Comparison of ENCODE assay signal across 8 cellular contexts in the genomic region with DNA sequence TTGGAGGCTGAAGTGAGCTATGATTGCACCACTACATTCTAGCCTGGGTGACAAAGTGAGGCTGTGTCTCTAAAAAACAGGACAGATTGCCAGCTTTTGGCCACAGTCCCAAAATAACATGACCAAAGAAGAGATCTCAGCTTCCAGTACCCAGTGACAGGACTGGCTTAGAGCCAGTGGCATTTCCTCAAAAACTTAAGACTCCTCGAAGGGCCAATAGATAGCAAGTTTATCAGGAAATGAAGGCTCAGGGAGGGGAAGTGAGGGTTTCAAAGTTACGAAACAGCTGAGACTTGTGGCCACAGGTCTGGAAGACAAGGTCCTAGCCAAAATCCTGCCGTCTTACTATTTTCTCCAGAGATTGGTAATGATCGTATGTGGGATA. TPM values are rescaled to one million over a fixed set of nuclear protein-coding genes. Genes with fewer than 3 reads are reported as not detected.
A peak's percentile ranks its signal among the peaks of the same experiment; 100 is the strongest.
DNase-seq lines count a peak whose midpoint lies in the region; ATAC-seq, FAIRE-seq and TF ChIP-seq lines count a peak whose summit lies in the region.

No MANE protein-coding gene starts in this region.

- no peak for FAIRE-seq in HepG2 (lab: Jason Lieb, UNC)

- H3K4me1 ChIP-seq in liver (ENCODE audit: control insufficient read depth in 4 of 4, insufficient read depth in 4 of 4, low read length in 3 of 4) = peaks cover 0 to 8% (median 5%) of the 10 kb centered on the region in 4 donors
- H3K4me1 ChIP-seq in HepG2 (ENCODE audit: insufficient read depth, low read length) = peaks cover 39% of the 10 kb centered on the region
- H3K4me1 ChIP-seq in esophagus squamous epithelium = peaks cover 13 to 66% (median 25%) of the 10 kb centered on the region in 3 donors
- peaks cover 14% of the 10 kb centered on the region for H3K4me1 ChIP-seq in neural progenitor cell

- H3K27ac ChIP-seq in liver (ENCODE audit: low read depth in 1 of 2, low read length in 2 of 2) (peak overlapping the region in 1 of 2 donors; percentile 28), HepG2 (ENCODE audit: extremely low read length, insufficient read depth, low read length) (no peak overlapping the region), esophagus squamous epithelium (peak overlapping the region in 2 of 4 donors; percentile 56 to 63), neural progenitor cell (peak overlapping the region; percentile 21)

- intact Hi-C loops in HepG2 (cut with micrococcal nuclease; ENCODE audit: unreplicated experiment) (no loop called here), esophagus squamous epithelium (cut with DNase I) (no loop called here)

- no peak overlapping the region for H3K4me3 Mint-ChIP-seq in neural progenitor cell

- H3K27me3 Mint-ChIP-seq in neural progenitor cell (ENCODE audit: insufficient read depth, low read depth) = peaks cover 6% of the 10 kb centered on the region

- H3K36me3 ChIP-seq in liver (ENCODE audit: control insufficient read depth in 4 of 4, insufficient read depth in 3 of 4, low read depth in 1 of 4, low read length in 3 of 4) = peaks cover 0 to 3% (median under 1%) of the 10 kb centered on the region in 4 donors
- peaks cover 0 to 2% of the 10 kb centered on the region in 2 experiments; a peak in 1 of 5 replicates for H3K36me3 ChIP-seq in HepG2 (replicated peaks in 1 of 2; ENCODE audit: control insufficient read depth in 1 of 2, insufficient read depth in 2 of 2, low read length in 2 of 2)
- H3K36me3 ChIP-seq in esophagus squamous epithelium = no peaks in the 10 kb centered on the region
- no peaks in the 10 kb centered on the region for H3K36me3 ChIP-seq in neural progenitor cell

- H3K4me1 Mint-ChIP-seq in neural progenitor cell = peaks cover 38% of the 10 kb centered on the region

- DNase-seq in HepG2 (ENCODE audit: low spot score) (no peak), SIG-M5 (lab: John Stamatoyannopoulos, UW) (peak; percentile 97), esophagus squamous epithelium (lab: John Stamatoyannopoulos, UW) (peak; percentile 12), neural progenitor cell (ENCODE audit: low spot score) (no peak), DMS153 treated with DMSO at 0.1 percent for 48 hours (lab: John Stamatoyannopoulos, UW; ENCODE audit: unreplicated experiment) (no peak)
- no peak for DNase-seq in activated effector memory CD4-positive, alpha-beta T cell treated with anti-CD3 and anti-CD28 coated beads, Interleukin-2, amount 50 U/mL, for 16 hours
- DNase-seq in stimulated activated CD4-positive, alpha-beta T cell treated with anti-CD3 and anti-CD28 coated beads, Interleukin-1b, Interleukin-23, amount 100 ng/mL, for 48 hours = no peak

- TF ChIP-seq EP300 in HepG2 (IDR thresholded peaks at IDR 0.05; ENCODE audit: low read depth in 2 of 2, low read length in 2 of 2) = no peak
- TF ChIP-seq EP300 in HepG2 (CRISPR knock-in tag; IDR thresholded peaks at IDR 0.05; ENCODE audit: borderline replicate concordance) = no peak

- no peak for TF ChIP-seq CTCF in liver (IDR thresholded peaks at IDR 0.05; ENCODE audit: low read depth, low read length, missing input control)
- TF ChIP-seq CTCF in HepG2 (CRISPR knock-in tag; IDR thresholded peaks at IDR 0.05) = no peak
- TF ChIP-seq CTCF in esophagus squamous epithelium (IDR thresholded peaks at IDR 0.05) = no peak
- no peak for TF ChIP-seq CTCF in neural progenitor cell (IDR thresholded peaks at IDR 0.05)

- BruUV-seq in HepG2 (replicated peaks; lab: Mats Ljungman, UMichigan) = no TSS peak

- H3K4me3 ChIP-seq in liver (ENCODE audit: low read depth in 1 of 3, low read length in 3 of 3) (no peak overlapping the region), HepG2 (replicated peaks in 1 of 3; ENCODE audit: insufficient read depth in 1 of 3, low read depth in 2 of 3, low read length in 3 of 3) (no peak overlapping the region), esophagus squamous epithelium (no peak overlapping the region), neural progenitor cell (no peak overlapping the region)

- TF ChIP-seq POLR2A in HepG2 (IDR thresholded peaks at IDR 0.05; ENCODE audit: insufficient read depth in 1 of 2, low read depth in 2 of 2, low read length in 2 of 2) = no peak
- peak in 2 of 4 donors; percentile 10 to 17 for TF ChIP-seq POLR2A in esophagus squamous epithelium (IDR thresholded peaks at IDR 0.05)

- H3K9ac ChIP-seq in liver (ENCODE audit: low read depth in 1 of 2, low read length in 2 of 2) (no peak overlapping the region), HepG2 (ENCODE audit: insufficient read depth, low read depth, low read length) (no peak overlapping the region), neural progenitor cell (no peak overlapping the region)

- H3K27me3 ChIP-seq in liver (ENCODE audit: control insufficient read depth in 4 of 4, insufficient read depth in 4 of 4, low read length in 3 of 4) = no peaks in the 10 kb centered on the region
- H3K27me3 ChIP-seq in HepG2 (ENCODE audit: control insufficient read depth in 1 of 2, insufficient read depth in 2 of 2, low read length in 2 of 2) = no peaks in the 10 kb centered on the region
- H3K27me3 ChIP-seq in esophagus squamous epithelium = no peaks in the 10 kb centered on the region
- H3K27me3 ChIP-seq in neural progenitor cell = no peaks in the 10 kb centered on the region

- CTCF ChIA-PET in HepG2 (lab: Yijun Ruan, JAX; ENCODE audit: low intra/inter-chr PET ratio, low total read pairs) = no interaction called here

- no peak overlapping the region for H3K27ac Mint-ChIP-seq in neural progenitor cell

- H3K79me2 ChIP-seq in HepG2 (ENCODE audit: insufficient read depth, low read length) (no peaks in the 10 kb centered on the region), neural progenitor cell (ENCODE audit: low read depth) (no peaks in the 10 kb centered on the region)

- no peak for ATAC-seq in HepG2

- H3F3A ChIP-seq in neural progenitor cell (ENCODE audit: low read depth) = peaks cover 68% of the 10 kb centered on the region

- in situ Hi-C loops in HepG2 (cut with HindIII; ENCODE audit: extremely low pct_ligation_motif_present, low pct_unique_long_range_greater_than_20kb) = no loop called here

- no peak for TF ChIP-seq RAD21 in liver (IDR thresholded peaks at IDR 0.05)
- TF ChIP-seq RAD21 in HepG2 (CRISPR knock-in tag; IDR thresholded peaks at IDR 0.05) = no peak

- H4K20me1 ChIP-seq in HepG2 (ENCODE audit: insufficient read depth, low read length) (no peaks in the 10 kb centered on the region), neural progenitor cell (ENCODE audit: low read depth) (peaks cover 5% of the 10 kb centered on the region)

- no peak overlapping the region for H3K4me2 ChIP-seq in HepG2 (ENCODE audit: low read depth, low read length)
- H3K4me2 ChIP-seq in neural progenitor cell = no peak overlapping the region

- 42% methylated on average over 4 of the region's 4 CpGs for WGBS in liver
- 72% methylated on average over 4 of the region's 4 CpGs for WGBS in HepG2 (ENCODE audit: low lambda C conversion rate)
- 0% methylated on average over 4 of the region's 4 CpGs for WGBS in esophagus squamous epithelium, 2 donors

- H3K9me3 ChIP-seq in liver (ENCODE audit: control insufficient read depth in 4 of 4, low read length in 3 of 4) (no peaks in the 10 kb centered on the region), HepG2 (ENCODE audit: low read length) (no peaks in the 10 kb centered on the region), esophagus squamous epithelium (no peaks in the 10 kb centered on the region), neural progenitor cell (ENCODE audit: low read depth) (no peaks in the 10 kb centered on the region)

- H3K9me3 Mint-ChIP-seq in neural progenitor cell = no peaks in the 10 kb centered on the region

- peaks cover 2% of the 10 kb centered on the region for H3K36me3 Mint-ChIP-seq in neural progenitor cell

- POLR2A ChIA-PET in HepG2 (lab: Yijun Ruan, JAX) = interaction anchor here (1.2 kb wide), 1 partner anchor 42 kb away, joined by 3 read pairs; the partner anchor contains the start of gene KPNA6

- H2AFZ ChIP-seq in HepG2 (ENCODE audit: low read length) (no peak overlapping the region), neural progenitor cell (replicated peaks) (no peak overlapping the region)

RNA-seq across cellular contexts. Expression of gene TMEM39B, which starts 6.3 kb away (rescaled TPM):
- total RNA-seq in liver = 1 to 10 TPM; 3.0 to 4.3 TPM
- polyA plus RNA-seq in liver = 1 to 10 TPM; 7.6 to 8.1 TPM
- 3.1 and 4.9 TPM in 2 replicates for total RNA-seq in HepG2 (2016; rRNA removed; fragmentation: Illumina TruSeq; extraction: Trizol)
- 2.9 and 3.2 TPM in 2 replicates for total RNA-seq in HepG2 (2016; cell fraction: cytosol; rRNA removed; fragmentation: Illumina TruSeq; extraction: Trizol; ENCODE audit: low read depth)
- 3.4 and 4.4 TPM in 2 replicates for total RNA-seq in HepG2 (2016; cell fraction: insoluble cytoplasmic fraction; rRNA removed; fragmentation: Illumina TruSeq; extraction: Trizol)
- total RNA-seq in HepG2 (2016; cell fraction: membrane; rRNA removed; fragmentation: Illumina TruSeq; extraction: Trizol) = 4.0 and 4.6 TPM in 2 replicates
- total RNA-seq in HepG2 (2016; cell fraction: nucleus; rRNA removed; fragmentation: Illumina TruSeq; extraction: Trizol) = 4.6 and 5.6 TPM in 2 replicates
- 10.4 and 12.9 TPM in 2 replicates for polyA plus RNA-seq in HepG2 (2011; rRNA removed)
- polyA plus RNA-seq in HepG2 (2011; cell fraction: cytosol; rRNA removed) = 8.0 and 13.2 TPM in 2 replicates
- polyA plus RNA-seq in HepG2 (2011; cell fraction: nucleus; rRNA removed) = 15.7 and 16.8 TPM in 2 replicates
- 9.8 and 10.0 TPM in 2 replicates for polyA plus RNA-seq in HepG2 (2012)
- 4.1 and 4.5 TPM in 2 replicates for polyA plus RNA-seq in HepG2 (2016; cell fraction: cytosol; fragmentation: Illumina TruSeq; extraction: Trizol; ENCODE audit: low read depth)
- polyA plus RNA-seq in HepG2 (2016; cell fraction: insoluble cytoplasmic fraction; fragmentation: Illumina TruSeq; extraction: Trizol; ENCODE audit: low read depth) = 5.8 and 5.9 TPM in 2 replicates
- polyA plus RNA-seq in HepG2 (2016; cell fraction: membrane; fragmentation: Illumina TruSeq; extraction: Trizol; ENCODE audit: low read depth) = 4.4 and 4.9 TPM in 2 replicates
- 13.8 and 13.9 TPM in 2 replicates for polyA plus RNA-seq in HepG2 (2016; cell fraction: nucleus; fragmentation: Illumina TruSeq; extraction: Trizol; ENCODE audit: insufficient read depth, low read depth)
- polyA minus RNA-seq in HepG2 (2011; rRNA and poly(A)+ RNA removed; ENCODE audit: low replicate concordance) = 26.1 and 27.9 TPM in 2 replicates
- 8.2 and 9.8 TPM in 2 replicates for polyA minus RNA-seq in HepG2 (2011; cell fraction: cytosol; rRNA and poly(A)+ RNA removed)
- 5.3 and 6.3 TPM in 2 replicates for polyA minus RNA-seq in HepG2 (2011; cell fraction: nucleus; rRNA and poly(A)+ RNA removed)
- total RNA-seq in esophagus squamous epithelium = 1 to 10 TPM; 3.6 to 5.6 (median 4.9) TPM
- total RNA-seq in neural progenitor cell (ENCODE audit: low replicate concordance) = 2.3 and 11.7 TPM in 2 replicates

RNA-seq across cellular contexts. Expression of gene KPNA6, which starts 41.4 kb away (rescaled TPM):
- total RNA-seq in liver = 10 to 100 TPM; 22.8 to 23.2 TPM
- 10 to 100 TPM in 1 of 2 donors, 1 to 10 TPM in 1; 9.3 to 10.6 TPM for polyA plus RNA-seq in liver
- 47.5 and 111 TPM in 2 replicates for total RNA-seq in HepG2 (2016; rRNA removed; fragmentation: Illumina TruSeq; extraction: Trizol)
- total RNA-seq in HepG2 (2016; cell fraction: cytosol; rRNA removed; fragmentation: Illumina TruSeq; extraction: Trizol; ENCODE audit: low read depth) = 6.5 and 6.8 TPM in 2 replicates
- 45.2 and 102 TPM in 2 replicates for total RNA-seq in HepG2 (2016; cell fraction: insoluble cytoplasmic fraction; rRNA removed; fragmentation: Illumina TruSeq; extraction: Trizol)
- total RNA-seq in HepG2 (2016; cell fraction: membrane; rRNA removed; fragmentation: Illumina TruSeq; extraction: Trizol) = 10.4 and 10.9 TPM in 2 replicates
- total RNA-seq in HepG2 (2016; cell fraction: nucleus; rRNA removed; fragmentation: Illumina TruSeq; extraction: Trizol) = 29.9 and 31.0 TPM in 2 replicates
- polyA plus RNA-seq in HepG2 (2011; rRNA removed) = 18.6 and 22.0 TPM in 2 replicates
- polyA plus RNA-seq in HepG2 (2011; cell fraction: cytosol; rRNA removed) = 14.3 and 18.5 TPM in 2 replicates
- 9.5 and 12.0 TPM in 2 replicates for polyA plus RNA-seq in HepG2 (2011; cell fraction: nucleus; rRNA removed)
- polyA plus RNA-seq in HepG2 (2012) = 12.5 and 14.5 TPM in 2 replicates
- polyA plus RNA-seq in HepG2 (2016; cell fraction: cytosol; fragmentation: Illumina TruSeq; extraction: Trizol; ENCODE audit: low read depth) = 0.94 and 1.1 TPM in 2 replicates
- polyA plus RNA-seq in HepG2 (2016; cell fraction: insoluble cytoplasmic fraction; fragmentation: Illumina TruSeq; extraction: Trizol; ENCODE audit: low read depth) = 28.1 and 30.9 TPM in 2 replicates
- polyA plus RNA-seq in HepG2 (2016; cell fraction: membrane; fragmentation: Illumina TruSeq; extraction: Trizol; ENCODE audit: low read depth) = 2.8 and 3.0 TPM in 2 replicates
- polyA plus RNA-seq in HepG2 (2016; cell fraction: nucleus; fragmentation: Illumina TruSeq; extraction: Trizol; ENCODE audit: insufficient read depth, low read depth) = 21.6 and 24.1 TPM in 2 replicates
- polyA minus RNA-seq in HepG2 (2011; rRNA and poly(A)+ RNA removed; ENCODE audit: low replicate concordance) = 46.5 and 64.8 TPM in 2 replicates
- polyA minus RNA-seq in HepG2 (2011; cell fraction: cytosol; rRNA and poly(A)+ RNA removed) = 22.9 and 31.6 TPM in 2 replicates
- 14.4 and 17.8 TPM in 2 replicates for polyA minus RNA-seq in HepG2 (2011; cell fraction: nucleus; rRNA and poly(A)+ RNA removed)
- 10 to 100 TPM; 27.7 to 38.0 (median 36.5) TPM for total RNA-seq in esophagus squamous epithelium
- total RNA-seq in neural progenitor cell (ENCODE audit: low replicate concordance) = 58.5 and 69.3 TPM in 2 replicates

RNA-seq across cellular contexts. Expression of gene KHDRBS1, which starts 52.8 kb away (rescaled TPM):
- 10 to 100 TPM; 21.7 to 37.6 TPM for total RNA-seq in liver
- 10 to 100 TPM; 14.6 to 27.3 TPM for polyA plus RNA-seq in liver
- 39.0 and 86.8 TPM in 2 replicates for total RNA-seq in HepG2 (2016; rRNA removed; fragmentation: Illumina TruSeq; extraction: Trizol)
- total RNA-seq in HepG2 (2016; cell fraction: cytosol; rRNA removed; fragmentation: Illumina TruSeq; extraction: Trizol; ENCODE audit: low read depth) = 13.0 and 13.9 TPM in 2 replicates
- 37.3 and 82.6 TPM in 2 replicates for total RNA-seq in HepG2 (2016; cell fraction: insoluble cytoplasmic fraction; rRNA removed; fragmentation: Illumina TruSeq; extraction: Trizol)
- total RNA-seq in HepG2 (2016; cell fraction: membrane; rRNA removed; fragmentation: Illumina TruSeq; extraction: Trizol) = 32.0 and 34.5 TPM in 2 replicates
- total RNA-seq in HepG2 (2016; cell fraction: nucleus; rRNA removed; fragmentation: Illumina TruSeq; extraction: Trizol) = 47.6 and 52.9 TPM in 2 replicates
- polyA plus RNA-seq in HepG2 (2011; rRNA removed) = 19.8 and 25.1 TPM in 2 replicates
- 20.8 and 25.6 TPM in 2 replicates for polyA plus RNA-seq in HepG2 (2011; cell fraction: cytosol; rRNA removed)
- polyA plus RNA-seq in HepG2 (2011; cell fraction: nucleus; rRNA removed) = 17.2 and 19.1 TPM in 2 replicates
- 70.1 and 107 TPM in 2 replicates for polyA plus RNA-seq in HepG2 (2012)
- 11.9 and 12.3 TPM in 2 replicates for polyA plus RNA-seq in HepG2 (2016; cell fraction: cytosol; fragmentation: Illumina TruSeq; extraction: Trizol; ENCODE audit: low read depth)
- polyA plus RNA-seq in HepG2 (2016; cell fraction: insoluble cytoplasmic fraction; fragmentation: Illumina TruSeq; extraction: Trizol; ENCODE audit: low read depth) = 131 and 149 TPM in 2 replicates
- 31.5 and 34.1 TPM in 2 replicates for polyA plus RNA-seq in HepG2 (2016; cell fraction: membrane; fragmentation: Illumina TruSeq; extraction: Trizol; ENCODE audit: low read depth)
- 78.0 and 82.8 TPM in 2 replicates for polyA plus RNA-seq in HepG2 (2016; cell fraction: nucleus; fragmentation: Illumina TruSeq; extraction: Trizol; ENCODE audit: insufficient read depth, low read depth)
- 28.2 and 34.0 TPM in 2 replicates for polyA minus RNA-seq in HepG2 (2011; rRNA and poly(A)+ RNA removed; ENCODE audit: low replicate concordance)
- polyA minus RNA-seq in HepG2 (2011; cell fraction: cytosol; rRNA and poly(A)+ RNA removed) = 35.6 and 38.3 TPM in 2 replicates
- 22.7 and 24.1 TPM in 2 replicates for polyA minus RNA-seq in HepG2 (2011; cell fraction: nucleus; rRNA and poly(A)+ RNA removed)
- total RNA-seq in esophagus squamous epithelium = 10 to 100 TPM; 56.5 to 72.4 (median 70.8) TPM
- 159 and 201 TPM in 2 replicates for total RNA-seq in neural progenitor cell (ENCODE audit: low replicate concordance)

Comparison
In these comparisons a context has a peak if more than half of its experiments do, and no peak if none do; other contexts are left out.
1. DNase-seq: peak in SIG-M5 (single experiment) and esophagus squamous epithelium (single experiment); none in HepG2 (single experiment), neural progenitor cell (single experiment), activated effector memory CD4-positive, alpha-beta T cell treated with anti-CD3 and anti-CD28 coated beads, Interleukin-2, amount 50 U/mL, for 16 hours (single experiment), stimulated activated CD4-positive, alpha-beta T cell treated with anti-CD3 and anti-CD28 coated beads, Interleukin-1b, Interleukin-23, amount 100 ng/mL, for 48 hours (single experiment) and DMS153 treated with DMSO at 0.1 percent for 48 hours (single experiment).